In genomic region chr6:32984639-32985389, GRCh38 we compare ENCODE assay signal across 7 cellular contexts. TPM values are rescaled to one million over a fixed set of nuclear protein-coding genes. Genes with fewer than 3 reads are reported as not detected.
DNase-seq lines count a peak whose midpoint lies in the region; ATAC-seq and TF ChIP-seq lines count a peak whose summit lies in the region.

No MANE protein-coding gene starts in this region.

- H3K36me3 Mint-ChIP-seq in nephron progenitor cell (ENCODE audit: low read depth): peaks cover 27% of the 10 kb centered on the region
- H3K36me3 Mint-ChIP-seq in stimulated activated naive CD8-positive, alpha-beta T cell treated with anti-CD3 and anti-CD28 coated beads, Interleukin-15, Interleukin-2, amounts not matched to agents 100 ng/mL and 50 ng/mL, for 24 hours (ENCODE audit: low read depth): peaks cover 26% of the 10 kb centered on the region

- H4K20me1 ChIP-seq in PC-9 (ENCODE audit: insufficient read depth): peaks cover 33% of the 10 kb centered on the region

- H3K4me3 ChIP-seq in LNCaP clone FGC (ENCODE audit: low read depth, low read length) (no peak overlapping the region), PC-9 (no peak overlapping the region), esophagus squamous epithelium (no peak overlapping the region)

- no peak overlapping the region for H3K27ac Mint-ChIP-seq in nephron progenitor cell
- peak overlapping the region; percentile 13 for H3K27ac Mint-ChIP-seq in stimulated activated naive CD8-positive, alpha-beta T cell treated with anti-CD3 and anti-CD28 coated beads, Interleukin-15, Interleukin-2, amounts not matched to agents 100 ng/mL and 50 ng/mL, for 24 hours

- no peaks in the 10 kb centered on the region for H3K9me3 Mint-ChIP-seq in nephron progenitor cell
- no peaks in the 10 kb centered on the region for H3K9me3 Mint-ChIP-seq in stimulated activated naive CD8-positive, alpha-beta T cell treated with anti-CD3 and anti-CD28 coated beads, Interleukin-15, Interleukin-2, amounts not matched to agents 100 ng/mL and 50 ng/mL, for 24 hours

- peaks cover 16% of the 10 kb centered on the region for H3K36me3 ChIP-seq in PC-9 (ENCODE audit: low read depth)
- peaks cover 13 to 26% (median 25%) of the 10 kb centered on the region in 3 donors for H3K36me3 ChIP-seq in esophagus squamous epithelium

- H3K4me2 ChIP-seq in PC-9: 0 out of 2 replicates have a peak overlapping the region, but pooled peaks have one; percentile 12

- 0 out of 2 replicates have a peak, but pooled peaks cover 18% of the 10 kb centered on the region for H3K27me3 ChIP-seq in PC-9 (ENCODE audit: insufficient read depth, low read depth)
- H3K27me3 ChIP-seq in esophagus squamous epithelium: no peaks in the 10 kb centered on the region

- POLR2A ChIA-PET in PC-9 (lab: Charles Lee; ENCODE audit: unreplicated experiment): interaction anchor here (0.6 to 1.8 kb wide), 9 partner anchors 11 to 288 kb away, joined by 3 to 20 read pairs (median 3); partner anchors contain the start of gene TAP2

- no peaks in the 10 kb centered on the region for H3K9me2 ChIP-seq in PC-9 (ENCODE audit: insufficient read depth)

- H3F3A ChIP-seq in PC-9 (ENCODE audit: insufficient read depth, low read depth): peaks cover 49% of the 10 kb centered on the region

- H3K4me1 ChIP-seq in PC-9 (replicated peaks; ENCODE audit: insufficient read depth) (0 out of 2 replicates have a peak, but pooled peaks cover 4% of the 10 kb centered on the region), esophagus squamous epithelium (peaks cover 0 to 46% (median 5%) of the 10 kb centered on the region in 3 donors)

- ATAC-seq in GM18517 (IDR thresholded peaks at IDR 0.05; ENCODE audit: unreplicated experiment): peak; percentile 56

- intact Hi-C loops in PC-9 (cut with micrococcal nuclease; ENCODE audit: unreplicated experiment): loop anchor here (1.0 to 2.0 kb wide), 3 partner anchors 52 to 146 kb away; partner anchors contain the start of gene TAP2
- intact Hi-C loops in esophagus squamous epithelium (cut with DNase I): loop anchor here (5.0 kb wide), 2 partner anchors 43 to 103 kb away; partner anchors contain the start of gene HLA-DMB

- 9 to 11% methylated on average over 9 of the region's 9 CpGs for WGBS in esophagus squamous epithelium, 2 donors

- no peak overlapping the region for H3K27ac ChIP-seq in PC-9
- H3K27ac ChIP-seq in esophagus squamous epithelium: peak overlapping the region in 3 of 4 donors; percentile 6 to 32 (median 14)

- no peaks in the 10 kb centered on the region for H3K9me3 ChIP-seq in PC-9 (ENCODE audit: insufficient read depth, low read depth)
- H3K9me3 ChIP-seq in esophagus squamous epithelium: no peaks in the 10 kb centered on the region

- H3K27me3 Mint-ChIP-seq in nephron progenitor cell (ENCODE audit: low read depth, poor library complexity): peaks cover 17% of the 10 kb centered on the region
- H3K27me3 Mint-ChIP-seq in stimulated activated naive CD8-positive, alpha-beta T cell treated with anti-CD3 and anti-CD28 coated beads, Interleukin-15, Interleukin-2, amounts not matched to agents 100 ng/mL and 50 ng/mL, for 24 hours: no peaks in the 10 kb centered on the region

- CTCF ChIA-PET in PC-9 (lab: Charles Lee): interaction anchor here (0.6 to 2.5 kb wide), 19 partner anchors 10 to 1014 kb away, joined by 3 to 31 read pairs (median 4); partner anchors contain the start of genes BRD2, HLA-DMA, HLA-DMB and HLA-DQB1

- BruUV-seq in PC-9 (replicated peaks; lab: Mats Ljungman, UMichigan): no TSS peak

- peak; percentile 89 for TF ChIP-seq CTCF in LNCaP clone FGC (IDR thresholded peaks at IDR 0.05; ENCODE audit: control insufficient read depth, extremely low read depth, insufficient read depth)
- TF ChIP-seq CTCF in PC-9 (conservative IDR thresholded peaks at IDR 0.05): peak; percentile 89
- TF ChIP-seq CTCF in esophagus squamous epithelium (IDR thresholded peaks at IDR 0.05): peak; percentile 82 to 94 (median 88)
- TF ChIP-seq CTCF in nephron progenitor cell (IDR thresholded peaks at IDR 0.05): peak; percentile 74

- DNase-seq in LNCaP clone FGC (ENCODE audit: low read depth) (peak; percentile 94), PC-9 (peak; percentile 85), activated T-cell treated with anti-CD3 and anti-CD28 coated beads for 48 hours (ENCODE audit: low read depth) (peak; percentile 80), esophagus squamous epithelium (lab: John Stamatoyannopoulos, UW) (peak; percentile 52), nephron progenitor cell (peak; percentile 87)

- no peak for TF ChIP-seq POLR2A in esophagus squamous epithelium (IDR thresholded peaks at IDR 0.05)

- H3K79me2 ChIP-seq in PC-9 (ENCODE audit: low read depth): 0 out of 2 replicates have a peak, but pooled peaks cover 2% of the 10 kb centered on the region

- H3K4me1 Mint-ChIP-seq in nephron progenitor cell: peaks cover 33% of the 10 kb centered on the region
- H3K4me1 Mint-ChIP-seq in stimulated activated naive CD8-positive, alpha-beta T cell treated with anti-CD3 and anti-CD28 coated beads, Interleukin-15, Interleukin-2, amounts not matched to agents 100 ng/mL and 50 ng/mL, for 24 hours (ENCODE audit: low read depth): peaks cover 20% of the 10 kb centered on the region

- no peak overlapping the region for H3K4me3 Mint-ChIP-seq in nephron progenitor cell
- H3K4me3 Mint-ChIP-seq in stimulated activated naive CD8-positive, alpha-beta T cell treated with anti-CD3 and anti-CD28 coated beads, Interleukin-15, Interleukin-2, amounts not matched to agents 100 ng/mL and 50 ng/mL, for 24 hours: no peak overlapping the region

- H2AFZ ChIP-seq in PC-9: no peak overlapping the region

RNA-seq across cellular contexts. Expression of gene BRD2, which starts 16.4 kb away (rescaled TPM):
- 130 and 157 TPM in 2 replicates for total RNA-seq in PC-9 (2021)
- 100 to 1,000 TPM; 110 to 152 (median 132) TPM for total RNA-seq in esophagus squamous epithelium

RNA-seq across cellular contexts. Expression of gene HLA-DOA, which starts 24.6 kb away (rescaled TPM):
- total RNA-seq in PC-9 (2021): not detected in 2 replicates
- 1 to 10 TPM in 2 of 4 donors, under 1 TPM in 2; 0.61 to 9.7 (median 1.6) TPM for total RNA-seq in esophagus squamous epithelium

RNA-seq across cellular contexts. Expression of gene HLA-DMA, which starts 31.9 kb away (rescaled TPM):
- 18.3 and 22.1 TPM in 2 replicates for total RNA-seq in PC-9 (2021)
- total RNA-seq in esophagus squamous epithelium: 10 to 100 TPM in 2 of 4 donors, 1 to 10 TPM in 2; 4.7 to 36.4 (median 12.6) TPM

RNA-seq across cellular contexts. Expression of gene HLA-DMB, which starts 44.0 kb away (rescaled TPM):
- 0.73 and 1.1 TPM in 2 replicates for total RNA-seq in PC-9 (2021)
- total RNA-seq in esophagus squamous epithelium: 10 to 100 TPM in 2 of 4 donors, 1 to 10 TPM in 2; 3.4 to 24.8 (median 9.2) TPM
